Comparison of ENCODE assay signal across 8 cellular contexts in the genomic region with DNA sequence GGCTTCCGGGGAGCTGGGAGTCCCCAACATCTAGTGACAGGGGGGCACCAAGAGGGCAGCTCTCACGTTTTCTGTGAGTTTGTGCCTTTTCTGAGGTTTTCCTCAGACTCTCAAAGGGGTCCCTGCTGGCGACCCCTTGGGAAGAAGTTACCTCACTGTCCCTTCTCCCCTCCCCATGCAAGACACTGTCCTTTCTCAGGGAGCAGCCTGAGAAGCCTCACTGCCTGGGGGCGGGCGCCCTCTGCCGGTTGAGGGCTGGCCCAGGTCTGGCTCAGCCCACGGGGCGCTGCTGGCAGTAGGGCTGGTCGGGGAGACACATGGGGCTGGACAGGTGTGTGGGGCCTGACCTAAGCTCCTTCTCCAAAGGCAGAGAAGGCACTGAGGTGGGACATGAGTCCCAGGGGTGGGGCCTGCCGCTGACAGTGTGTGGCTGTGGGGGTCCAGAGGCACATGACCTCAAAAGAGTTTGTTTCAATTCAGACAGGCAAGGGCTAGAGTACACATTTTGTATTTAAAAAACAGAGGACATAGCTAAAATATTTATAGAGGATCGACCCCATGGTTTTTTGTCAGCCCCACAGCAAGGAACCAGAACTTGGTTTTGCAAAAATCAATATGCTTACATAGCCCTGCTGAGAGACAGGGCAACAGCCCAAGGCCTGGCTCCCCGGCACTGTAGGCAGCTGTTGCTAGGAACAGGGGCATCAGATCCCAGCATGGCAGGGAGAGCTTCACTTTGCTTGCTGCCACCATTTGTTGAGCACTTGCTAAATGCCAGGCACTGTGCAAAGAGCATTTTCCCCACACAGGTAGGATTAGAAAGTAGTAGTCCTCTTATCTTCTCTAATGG.
DNase-seq lines count a peak whose midpoint lies in the region; ATAC-seq lines count a peak whose summit lies in the region.

No MANE protein-coding gene starts in this region.

- peaks cover 4 to 31% of the 10 kb centered on the region in 2 donors for H3K27me3 Mint-ChIP-seq in effector memory CD8-positive, alpha-beta T cell

- DNase-seq in GDM1 (lab: John Stamatoyannopoulos, UW) (peak; percentile 61), NCI-H774 (lab: John Stamatoyannopoulos, UW) (peak; percentile 32), midbrain (lab: John Stamatoyannopoulos, UW) (peak; percentile 82)
- peak; percentile 39 to 69 for DNase-seq in activated CD8-positive, alpha-beta memory T cell treated with anti-CD3 and anti-CD28 coated beads for 1 hour (ENCODE audit: extremely low read depth in 1 of 2, low read depth in 1 of 2)
- peak; percentile 69 to 74 (median 71) for DNase-seq in effector memory CD8-positive, alpha-beta T cell
- peak; percentile 38 to 63 for DNase-seq in stimulated activated CD8-positive, alpha-beta memory T cell treated with anti-CD3 and anti-CD28 coated beads, Interleukin-4, amount 100 ng/mL, for 4 hours (ENCODE audit: low read depth in 2 of 2, low spot score in 1 of 2)

- no peak overlapping the region for H3K4me3 Mint-ChIP-seq in effector memory CD8-positive, alpha-beta T cell

- ATAC-seq in HG03025 (IDR thresholded peaks at IDR 0.05; ENCODE audit: low FRiP score, unreplicated experiment) = peak; percentile 48
- peak; percentile 93 for ATAC-seq in effector memory CD8-positive, alpha-beta T cell (replicated peaks)
- ATAC-seq in HG03457 (IDR thresholded peaks at IDR 0.05; ENCODE audit: unreplicated experiment) = no peak

- H3K9me3 Mint-ChIP-seq in effector memory CD8-positive, alpha-beta T cell = no peaks in the 10 kb centered on the region

- H3K27ac Mint-ChIP-seq in effector memory CD8-positive, alpha-beta T cell = no peak overlapping the region

- no peaks in the 10 kb centered on the region for H3K36me3 Mint-ChIP-seq in effector memory CD8-positive, alpha-beta T cell (ENCODE audit: insufficient read depth)

- H3K4me1 Mint-ChIP-seq in effector memory CD8-positive, alpha-beta T cell (ENCODE audit: low read depth in 2 of 2) = peaks cover 7 to 14% of the 10 kb centered on the region in 2 donors

Comparison
In these comparisons a context has a peak if more than half of its experiments do, and no peak if none do; other contexts are left out.
1. DNase-seq: peak in every context shown above with its lines; median percentile 82 in midbrain; 71 in effector memory CD8-positive, alpha-beta T cell; 61 in GDM1; 54 in activated CD8-positive, alpha-beta memory T cell treated with anti-CD3 and anti-CD28 coated beads for 1 hour; 50 in stimulated activated CD8-positive, alpha-beta memory T cell treated with anti-CD3 and anti-CD28 coated beads, Interleukin-4, amount 100 ng/mL, for 4 hours; 32 in NCI-H774.